In genomic region chr7:149239345-149240143, GRCh38 we compare ENCODE assay signal across 8 cellular contexts. TPM values are rescaled to one million over a fixed set of nuclear protein-coding genes. Genes with fewer than 3 reads are reported as not detected.
DNase-seq lines count a peak whose midpoint lies in the region; ATAC-seq and TF ChIP-seq lines count a peak whose summit lies in the region.

Gene ZNF212 (plus strand): TSS chr7:149239651. CDS start chr7:149239779, 128 bp downstream.

- CTCF ChIA-PET in IMR-90 (lab: Yijun Ruan, JAX): no interaction called here

- BruUV-seq in IMR-90 (replicated peaks; lab: Mats Ljungman, UMichigan): no TSS peak

- H3K4me1 ChIP-seq in IMR-90 (ENCODE audit: control insufficient read depth, insufficient read depth, low read length) (peaks cover 5% of the 10 kb centered on the region; the same call in 1 of the 2 replicates), OCI-LY3 (ENCODE audit: low read length) (peaks cover 16% of the 10 kb centered on the region), mucosa of rectum (ENCODE audit: control insufficient read depth in 2 of 2, insufficient read depth in 2 of 2, low read length in 2 of 2) (peaks cover 7 to 9% of the 10 kb centered on the region in 2 donors)

- WGBS in IMR-90 (ENCODE audit: extremely low coverage in 2 of 2, insufficient read length in 1 of 2), 2 experiments: 1% methylated on average over 33 of the region's 64 CpGs; no CpG with 5 or more reads in 1 of the 2 experiments

- H2AK9ac ChIP-seq in IMR-90 (replicated peaks; ENCODE audit: low read depth, low read length, poor library complexity): peak within 1 kb of the TSS; percentile 90

- DNase-seq in DMS114 treated with DMSO at 0.1 percent for 48 hours (lab: John Stamatoyannopoulos, UW; ENCODE audit: unreplicated experiment) (peak; percentile 82), IMR-90 (peak; percentile 83), epithelial cell of prostate (ENCODE audit: low read depth, low spot score) (no peak)
- DNase-seq in activated CD8-positive, alpha-beta memory T cell treated with anti-CD3 and anti-CD28 coated beads, Interleukin-2, amount 50 U/mL, for 48 hours: peak; percentile 93
- DNase-seq in stimulated activated CD8-positive, alpha-beta memory T cell treated with anti-CD3 and anti-CD28 coated beads, Interleukin-4, amount 100 ng/mL, for 48 hours: peak; percentile 93

- peak; percentile 56; the same call in 1 of the 2 replicates for TF ChIP-seq POLR2A in IMR-90 (IDR thresholded peaks at IDR 0.05; ENCODE audit: low read depth, low read length)

- H3K4me3 ChIP-seq in IMR-90 (ENCODE audit: insufficient read depth, low read depth, low read length): peak within 1 kb of the TSS; percentile 86
- peak within 1 kb of the TSS; percentile 94 for H3K4me3 ChIP-seq in OCI-LY3 (ENCODE audit: low read length)
- H3K4me3 ChIP-seq in mucosa of rectum (ENCODE audit: low read length in 2 of 2): peak within 1 kb of the TSS; percentile 76 to 97

- peak within 1 kb of the TSS; percentile 76 for H2BK20ac ChIP-seq in IMR-90 (ENCODE audit: low read depth, low read length)

- dilution Hi-C loops in IMR-90 (cut with HindIII; ENCODE audit: low sequenced_read_pairs, unreplicated experiment): no loop called here

- peak within 1 kb of the TSS; percentile 77 to 100 for H4K8ac ChIP-seq in IMR-90 (ENCODE audit: low read depth in 2 of 2, low read length in 2 of 2)

- peaks cover 29% of the 10 kb centered on the region for H3K79me2 ChIP-seq in OCI-LY3 (ENCODE audit: low read length)

- H2AFZ ChIP-seq in IMR-90 (replicated peaks; ENCODE audit: low read length, poor library complexity) (peak within 1 kb of the TSS; percentile 97), OCI-LY3 (ENCODE audit: low read depth, low read length) (peak within 1 kb of the TSS; percentile 96)

- H3K9me3 ChIP-seq in IMR-90 (ENCODE audit: control insufficient read depth, insufficient read depth, low read length) (no peaks in the 10 kb centered on the region; the same call in 1 of the 2 replicates), OCI-LY3 (ENCODE audit: insufficient read depth, low read length) (peaks cover 14% of the 10 kb centered on the region; the same call in 1 of the 2 replicates), mucosa of rectum (ENCODE audit: control insufficient read depth in 2 of 2, low read length in 2 of 2) (no peaks in the 10 kb centered on the region)

- peak within 1 kb of the TSS; percentile 98 for H3K4me2 ChIP-seq in IMR-90 (ENCODE audit: low read depth, low read length)
- peak within 1 kb of the TSS; percentile 98 for H3K4me2 ChIP-seq in OCI-LY3 (ENCODE audit: low read length)

- peak; percentile 96 for ATAC-seq in GM21526 (IDR thresholded peaks at IDR 0.05; ENCODE audit: low FRiP score, unreplicated experiment)
- ATAC-seq in IMR-90 (ENCODE audit: low read depth): peak; percentile 100

- no peaks in the 10 kb centered on the region for H3K27me3 ChIP-seq in IMR-90 (ENCODE audit: control insufficient read depth, insufficient read depth, low read length)
- peaks cover 10% of the 10 kb centered on the region; the same call in 1 of the 2 replicates for H3K27me3 ChIP-seq in OCI-LY3 (ENCODE audit: low read depth, low read length)
- no peaks in the 10 kb centered on the region for H3K27me3 ChIP-seq in mucosa of rectum (ENCODE audit: control insufficient read depth in 2 of 2, insufficient read depth in 2 of 2, low read length in 2 of 2)

- H4K91ac ChIP-seq in IMR-90 (ENCODE audit: insufficient read depth, low read depth, low read length): peak within 1 kb of the TSS; percentile 94

- H3K27ac ChIP-seq in IMR-90 (ENCODE audit: insufficient read depth, low read length) (peak within 1 kb of the TSS; percentile 77), OCI-LY3 (ENCODE audit: low read length) (peak within 1 kb of the TSS; percentile 29; the same call in 1 of the 2 replicates), epithelial cell of prostate (peak within 1 kb of the TSS; percentile 100), mucosa of rectum (ENCODE audit: low read depth in 2 of 2, low read length in 2 of 2) (peak within 1 kb of the TSS; percentile 28 to 61)

- H3K14ac ChIP-seq in IMR-90 (replicated peaks; ENCODE audit: low read depth, low read length): peak within 1 kb of the TSS; percentile 95

- H3K9me1 ChIP-seq in IMR-90 (ENCODE audit: insufficient read depth, low read length): 0 out of 2 replicates have a peak, but pooled peaks cover 2% of the 10 kb centered on the region

- H3K9ac ChIP-seq in IMR-90 (ENCODE audit: low read depth, low read length): peak within 1 kb of the TSS; percentile 80
- H3K9ac ChIP-seq in OCI-LY3 (ENCODE audit: low read length): peak within 1 kb of the TSS; percentile 78
- peak within 1 kb of the TSS; percentile 78 to 89 for H3K9ac ChIP-seq in mucosa of rectum (ENCODE audit: low read depth in 1 of 2, low read length in 2 of 2)

- peak within 1 kb of the TSS; percentile 93 for H2BK120ac ChIP-seq in IMR-90 (ENCODE audit: low read depth, low read length)

- peaks cover 5 to 23% of the 10 kb centered on the region in 2 experiments; a peak in 3 of 4 replicates for H3K79me1 ChIP-seq in IMR-90 (ENCODE audit: low read depth in 1 of 2, low read length in 2 of 2)

- H4K5ac ChIP-seq in IMR-90 (ENCODE audit: low read depth, low read length): peak within 1 kb of the TSS; percentile 89

- peak within 1 kb of the TSS; percentile 85 for H3K4ac ChIP-seq in IMR-90 (ENCODE audit: low read depth, low read length)

- POLR2A ChIA-PET in IMR-90 (lab: Charles Lee; ENCODE audit: unreplicated experiment): no interaction called here

- intact Hi-C loops in IMR-90 (cut with micrococcal nuclease): no loop called here

- H3K36me3 ChIP-seq in IMR-90 (ENCODE audit: control insufficient read depth, insufficient read depth, low read length): no peaks in the 10 kb centered on the region
- H3K36me3 ChIP-seq in OCI-LY3 (replicated peaks; ENCODE audit: low read depth, low read length): peaks cover 18% of the 10 kb centered on the region
- H3K36me3 ChIP-seq in mucosa of rectum (ENCODE audit: control insufficient read depth in 2 of 2, insufficient read depth in 2 of 2, low read length in 2 of 2): no peaks in the 10 kb centered on the region

- TF ChIP-seq CTCF in IMR-90 (conservative IDR thresholded peaks at IDR 0.05; ENCODE audit: low read depth, low read length) (peak; percentile 88), OCI-LY3 (IDR thresholded peaks at IDR 0.05; ENCODE audit: low read depth, low read length) (peak; percentile 77)

- in situ Hi-C loops in IMR-90 (cut with MboI; ENCODE audit: low sequenced_read_pairs): no loop called here

- no peaks in the 10 kb centered on the region for H4K20me1 ChIP-seq in IMR-90 (ENCODE audit: insufficient read depth, low read length)
- H4K20me1 ChIP-seq in OCI-LY3 (ENCODE audit: insufficient read depth, low read length): no peaks in the 10 kb centered on the region; the same call in 1 of the 2 replicates

- H3K18ac ChIP-seq in IMR-90 (ENCODE audit: low read depth, low read length): peak within 1 kb of the TSS; percentile 69; the same call in 1 of the 2 replicates

- H3K56ac ChIP-seq in IMR-90 (ENCODE audit: extremely low read depth, insufficient read depth, low read length): peak within 1 kb of the TSS; percentile 54; the same call in 1 of the 2 replicates

- peak within 1 kb of the TSS; percentile 77 for H2BK5ac ChIP-seq in IMR-90 (ENCODE audit: low read depth, low read length, poor library complexity, severe bottlenecking)

- peak within 1 kb of the TSS; percentile 84; the same call in 1 of the 2 replicates for H2AK5ac ChIP-seq in IMR-90 (ENCODE audit: low read depth, low read length)

- H2BK15ac ChIP-seq in IMR-90 (ENCODE audit: low read depth, low read length): peak within 1 kb of the TSS; percentile 98; the same call in 2 of the 3 replicates

- peak within 1 kb of the TSS; percentile 98 for H3K23ac ChIP-seq in IMR-90 (ENCODE audit: low read depth, low read length)

- TF ChIP-seq RAD21 in IMR-90 (IDR thresholded peaks at IDR 0.05; ENCODE audit: low read length): peak; percentile 56

TF ChIP-seq in IMR-90, 13 proteins besides CTCF, POLR2A, EP300 and RAD21:
- TF ChIP-seq RFX5 (IDR thresholded peaks at IDR 0.05; ENCODE audit: low read depth, low read length) (no peak), FOS (IDR thresholded peaks at IDR 0.05; ENCODE audit: low read depth, low read length) (no peak), SMC3 (IDR thresholded peaks at IDR 0.05; ENCODE audit: low read depth, low read length) (peak; percentile 60), BHLHE40 (IDR thresholded peaks at IDR 0.05; ENCODE audit: low read depth, low read length) (peak; percentile 71; the same call in 1 of the 2 replicates), MAZ (IDR thresholded peaks at IDR 0.05; ENCODE audit: borderline replicate concordance, low read depth, low read length) (peak; percentile 67), MAFK (IDR thresholded peaks at IDR 0.05; ENCODE audit: low read depth, low read length) (no peak)
- TF ChIP-seq, protein P1, sequence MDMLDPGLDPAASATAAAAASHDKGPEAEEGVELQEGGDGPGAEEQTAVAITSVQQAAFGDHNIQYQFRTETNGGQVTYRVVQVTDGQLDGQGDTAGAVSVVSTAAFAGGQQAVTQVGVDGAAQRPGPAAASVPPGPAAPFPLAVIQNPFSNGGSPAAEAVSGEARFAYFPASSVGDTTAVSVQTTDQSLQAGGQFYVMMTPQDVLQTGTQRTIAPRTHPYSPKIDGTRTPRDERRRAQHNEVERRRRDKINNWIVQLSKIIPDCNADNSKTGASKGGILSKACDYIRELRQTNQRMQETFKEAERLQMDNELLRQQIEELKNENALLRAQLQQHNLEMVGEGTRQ (IDR thresholded peaks at IDR 0.05; ENCODE audit: low read depth, low read length): peak; percentile 41

RNA-seq across cellular contexts. Expression of gene ZNF212, which starts in this region (rescaled TPM):
- 3.8 and 4.2 TPM in 2 replicates for total RNA-seq in IMR-90 (2012; rRNA removed)
- 4.8 and 5.1 TPM in 2 replicates for polyA plus RNA-seq in IMR-90 (2012; rRNA removed)
- 3.3 and 3.8 TPM in 2 replicates for polyA plus RNA-seq in IMR-90 (2012; cell fraction: cytosol; rRNA removed)
- polyA plus RNA-seq in IMR-90 (2012; cell fraction: nucleus; rRNA removed; ENCODE audit: low replicate concordance): 14.9 and 20.6 TPM in 2 replicates

Comparison
In these comparisons a context has a peak if more than half of its experiments do, and no peak if none do; other contexts are left out.
1. H3K27ac ChIP-seq: peak in every context shown above with its lines; median percentile 100 in epithelial cell of prostate; 77 in IMR-90; 44 in mucosa of rectum; 29 in OCI-LY3.